Comparison of ENCODE assay signal across 8 cellular contexts in genomic region chr18:63365909-63366269, GRCh38. TPM values are rescaled to one million over a fixed set of nuclear protein-coding genes. Genes with fewer than 3 reads are reported as not detected.
DNase-seq lines count a peak whose midpoint lies in the region; ATAC-seq and TF ChIP-seq lines count a peak whose summit lies in the region.

No MANE protein-coding gene starts in this region.

- H3K4me2 ChIP-seq in OCI-LY3 (ENCODE audit: low read length): peak overlapping the region; percentile 88

- H3K4me1 ChIP-seq in cardiac muscle cell (ENCODE audit: low read depth) (peaks cover 5% of the 10 kb centered on the region), OCI-LY3 (ENCODE audit: low read length) (peaks cover 11% of the 10 kb centered on the region)

- H3K9me3 ChIP-seq in cardiac muscle cell (ENCODE audit: low read depth) (no peaks in the 10 kb centered on the region), OCI-LY3 (ENCODE audit: insufficient read depth, low read length) (peaks cover 16% of the 10 kb centered on the region)

- H3K79me2 ChIP-seq in OCI-LY3 (ENCODE audit: low read length): peaks cover 20% of the 10 kb centered on the region

- peak overlapping the region; percentile 78 for H3K9ac ChIP-seq in OCI-LY3 (ENCODE audit: low read length)

- H3K27me3 Mint-ChIP-seq in effector memory CD8-positive, alpha-beta T cell: no peaks in the 10 kb centered on the region
- peaks cover 0 to 12% of the 10 kb centered on the region in 2 donors for H3K27me3 Mint-ChIP-seq in natural killer cell treated with Interleukin-12 subunit alpha and Interleukin-12 subunit beta and Interleukin-15 and Interleukin-18, amount 100 ng/mL, for 72 hours

- peaks cover 11% of the 10 kb centered on the region for H3K36me3 ChIP-seq in cardiac muscle cell
- peaks cover 34% of the 10 kb centered on the region for H3K36me3 ChIP-seq in OCI-LY3 (replicated peaks; ENCODE audit: low read depth, low read length)

- H3K27ac ChIP-seq in cardiac muscle cell (no peak overlapping the region), OCI-LY3 (ENCODE audit: low read length) (no peak overlapping the region)

- TF ChIP-seq CTCF in cardiac muscle cell (IDR thresholded peaks at IDR 0.05; ENCODE audit: low read depth, low read length) (no peak), OCI-LY3 (IDR thresholded peaks at IDR 0.05; ENCODE audit: low read depth, low read length) (no peak)

- H4K20me1 ChIP-seq in OCI-LY3 (ENCODE audit: insufficient read depth, low read length): peaks cover 4% of the 10 kb centered on the region; the same call in 1 of the 2 replicates

- peaks cover 34 to 42% of the 10 kb centered on the region in 2 donors for H3K4me1 Mint-ChIP-seq in effector memory CD8-positive, alpha-beta T cell (ENCODE audit: low read depth in 2 of 2)
- peaks cover 39 to 49% of the 10 kb centered on the region in 2 donors for H3K4me1 Mint-ChIP-seq in natural killer cell treated with Interleukin-12 subunit alpha and Interleukin-12 subunit beta and Interleukin-15 and Interleukin-18, amount 100 ng/mL, for 72 hours (ENCODE audit: low read depth in 2 of 2)

- no peak for ATAC-seq in effector memory CD8-positive, alpha-beta T cell (replicated peaks)
- no peak for ATAC-seq in natural killer cell treated with Interleukin-12 subunit alpha and Interleukin-12 subunit beta and Interleukin-15 and Interleukin-18, amount 100 ng/mL, for 72 hours

- H3K4me3 Mint-ChIP-seq in effector memory CD8-positive, alpha-beta T cell: peak overlapping the region; percentile 78 to 87
- H3K4me3 Mint-ChIP-seq in natural killer cell treated with Interleukin-12 subunit alpha and Interleukin-12 subunit beta and Interleukin-15 and Interleukin-18, amount 100 ng/mL, for 72 hours: peak overlapping the region; percentile 93

- DNase-seq in cardiac muscle cell (ENCODE audit: low read depth in 1 of 2, low spot score in 1 of 2) (peak; percentile 17 to 24), cardiac septum (ENCODE audit: low spot score) (no peak), DMS114 treated with DMSO at 0.1 percent for 48 hours (lab: John Stamatoyannopoulos, UW; ENCODE audit: unreplicated experiment) (no peak), NCI-H748 treated with DMSO at 0.1 percent for 48 hours (lab: John Stamatoyannopoulos, UW) (no peak)
- DNase-seq in effector memory CD8-positive, alpha-beta T cell: peak in 1 of 3 experiments; percentile 0
- no peak for DNase-seq in natural killer cell treated with Interleukin-12 subunit alpha and Interleukin-12 subunit beta and Interleukin-15 and Interleukin-18, amount 100 ng/mL, for 72 hours (ENCODE audit: low spot score)
- DNase-seq in effector CD4-positive, alpha-beta T cell: no peak

- H3K4me3 ChIP-seq in cardiac muscle cell (peak overlapping the region; percentile 87), OCI-LY3 (ENCODE audit: low read length) (peak overlapping the region; percentile 81)

- H3K9me3 Mint-ChIP-seq in effector memory CD8-positive, alpha-beta T cell: peaks cover 0 to 2% of the 10 kb centered on the region in 2 donors
- H3K9me3 Mint-ChIP-seq in natural killer cell treated with Interleukin-12 subunit alpha and Interleukin-12 subunit beta and Interleukin-15 and Interleukin-18, amount 100 ng/mL, for 72 hours: no peaks in the 10 kb centered on the region

- peak overlapping the region; percentile 73 to 80 for H3K27ac Mint-ChIP-seq in effector memory CD8-positive, alpha-beta T cell
- H3K27ac Mint-ChIP-seq in natural killer cell treated with Interleukin-12 subunit alpha and Interleukin-12 subunit beta and Interleukin-15 and Interleukin-18, amount 100 ng/mL, for 72 hours: peak overlapping the region; percentile 24 to 62

- peaks cover 12% of the 10 kb centered on the region for H3K36me3 Mint-ChIP-seq in effector memory CD8-positive, alpha-beta T cell (ENCODE audit: insufficient read depth)
- peaks cover 11% of the 10 kb centered on the region for H3K36me3 Mint-ChIP-seq in natural killer cell treated with Interleukin-12 subunit alpha and Interleukin-12 subunit beta and Interleukin-15 and Interleukin-18, amount 100 ng/mL, for 72 hours

- intact Hi-C loops in cardiac septum (cut with DNase I): loop anchor here (1.0 kb wide), 1 partner anchor 56 kb away; the partner anchor contains the start of gene VPS4B

- no peaks in the 10 kb centered on the region for H3K27me3 ChIP-seq in cardiac muscle cell
- H3K27me3 ChIP-seq in OCI-LY3 (ENCODE audit: low read depth, low read length): no peaks in the 10 kb centered on the region

- H2AFZ ChIP-seq in OCI-LY3 (ENCODE audit: low read depth, low read length): peak overlapping the region; percentile 80

RNA-seq across cellular contexts. Expression of gene KDSR, which starts 1.1 kb away (rescaled TPM):
- total RNA-seq in cardiac muscle cell (20.9 and 21.3 TPM in 2 replicates), cardiac septum (54.3 TPM)
- polyA plus RNA-seq in cardiac muscle cell: 28.0 and 42.8 TPM in 2 replicates
- 10 to 100 TPM; 21.4 to 38.5 TPM for total RNA-seq in natural killer cell treated with Interleukin-12 subunit alpha and Interleukin-12 subunit beta and Interleukin-15 and Interleukin-18, amount 100 ng/mL, for 72 hours

RNA-seq across cellular contexts. Expression of gene BCL2, which starts 46.3 kb away (rescaled TPM):
- 0.70 and 0.98 TPM in 2 replicates for total RNA-seq in cardiac muscle cell
- 0.02 and 0.51 TPM in 2 replicates for polyA plus RNA-seq in cardiac muscle cell
- total RNA-seq in cardiac septum: 25.9 TPM
- total RNA-seq in natural killer cell treated with Interleukin-12 subunit alpha and Interleukin-12 subunit beta and Interleukin-15 and Interleukin-18, amount 100 ng/mL, for 72 hours: 10 to 100 TPM; 61.7 to 84.7 TPM

RNA-seq across cellular contexts. Expression of gene VPS4B, which starts 56.4 kb away (rescaled TPM):
- total RNA-seq in cardiac muscle cell (9.1 and 14.3 TPM in 2 replicates), cardiac septum (22.4 TPM)
- 14.6 and 15.5 TPM in 2 replicates for polyA plus RNA-seq in cardiac muscle cell
- 10 to 100 TPM; 66.7 to 86.5 TPM for total RNA-seq in natural killer cell treated with Interleukin-12 subunit alpha and Interleukin-12 subunit beta and Interleukin-15 and Interleukin-18, amount 100 ng/mL, for 72 hours

Comparison
In these comparisons a context has a peak if more than half of its experiments do, and no peak if none do; other contexts are left out.
1. DNase-seq: peak in cardiac muscle cell (2 of 2); none in cardiac septum (single experiment), natural killer cell treated with Interleukin-12 subunit alpha and Interleukin-12 subunit beta and Interleukin-15 and Interleukin-18, amount 100 ng/mL, for 72 hours (single experiment), DMS114 treated with DMSO at 0.1 percent for 48 hours (single experiment), effector CD4-positive, alpha-beta T cell (single experiment) and NCI-H748 treated with DMSO at 0.1 percent for 48 hours (single experiment).
2. RNA of gene BCL2, which starts 46.3 kb away (total RNA-seq): 61.7 to 84.7 TPM in natural killer cell treated with Interleukin-12 subunit alpha and Interleukin-12 subunit beta and Interleukin-15 and Interleukin-18, amount 100 ng/mL, for 72 hours and 25.9 TPM in cardiac septum (single experiment); 0.70 to 0.98 TPM in cardiac muscle cell; every median in the first group is over 10 times any median in the second.